ENCODE assay signal across 11 cellular contexts in genomic region chr12:53561590-53561953, GRCh38. TPM values are rescaled to one million over a fixed set of nuclear protein-coding genes. Genes with fewer than 3 reads are reported as not detected.
DNase-seq lines count a peak whose midpoint lies in the region; ATAC-seq and TF ChIP-seq lines count a peak whose summit lies in the region.
"Had no signal": no experiment of that assay in that cellular context is flagged by ENCODE, and none has a peak within 500 bp of the region (broad histone marks: within the 10 kb centered on the region; RNA-seq: fewer than 3 reads in every experiment).

No MANE protein-coding gene starts in this region.

- no peaks in the 10 kb centered on the region for H3K9me3 ChIP-seq in transverse colon
- H3K9me3 ChIP-seq: adrenal gland had no signal

- TF ChIP-seq CTCF in fibroblast of villous mesenchyme (IDR thresholded peaks at IDR 0.05; ENCODE audit: insufficient read depth, low read depth, low read length) (no peak), transverse colon (IDR thresholded peaks at IDR 0.05) (no peak)

- H3K4me1 Mint-ChIP-seq in activated T-cell treated with anti-CD3 and anti-CD28 coated beads, Interleukin-2, amount 50 U/mL, for 72 hours (ENCODE audit: low read depth) = peaks cover 62% of the 10 kb centered on the region
- peaks cover 34% of the 10 kb centered on the region for H3K4me1 Mint-ChIP-seq in T-helper 2 cell treated with Interferon-gamma antibody and Interleukin-4, amounts not matched to agents 5 μg/mL and 100 μg/mL, for 36 hours (ENCODE audit: low read depth)

- peak overlapping the region; percentile 76 for H3K27ac Mint-ChIP-seq in activated T-cell treated with anti-CD3 and anti-CD28 coated beads, Interleukin-2, amount 50 U/mL, for 72 hours
- peak overlapping the region; percentile 33 for H3K27ac Mint-ChIP-seq in T-helper 2 cell treated with Interferon-gamma antibody and Interleukin-4, amounts not matched to agents 5 μg/mL and 100 μg/mL, for 36 hours

- intact Hi-C loops in transverse colon (cut with DNase I; ENCODE audit: low total_unique reads) = no loop called here

- WGBS in transverse colon (ENCODE audit: low coverage in 1 of 2), 2 donors = 15 to 38% methylated on average over 1 of the region's 1 CpG

- no peak for DNase-seq in activated T-cell treated with anti-CD3 and anti-CD28 coated beads, Interleukin-2, amount 50 U/mL, for 72 hours
- DNase-seq in activated T-cell treated with anti-CD3 and anti-CD28 coated beads for 4 hours (no peak), fibroblast of villous mesenchyme (ENCODE audit: low read depth) (peak; percentile 88), transverse colon (no peak), Ammon's horn (ENCODE audit: low spot score) (no peak), DMS114 treated with DMSO at 0.1 percent for 48 hours (lab: John Stamatoyannopoulos, UW; ENCODE audit: unreplicated experiment) (no peak)
- DNase-seq in T-helper 2 cell treated with Interferon-gamma antibody and Interleukin-4, amounts not matched to agents 5 μg/mL and 100 μg/mL, for 36 hours (ENCODE audit: low spot score) = no peak
- no peak for DNase-seq in activated CD4-positive, alpha-beta T cell treated with anti-CD3 and anti-CD28 coated beads for 48 hours
- DNase-seq: adrenal gland had no signal

- no peaks in the 10 kb centered on the region for H3K27me3 Mint-ChIP-seq in activated T-cell treated with anti-CD3 and anti-CD28 coated beads, Interleukin-2, amount 50 U/mL, for 72 hours (ENCODE audit: low read depth)
- H3K27me3 Mint-ChIP-seq in T-helper 2 cell treated with Interferon-gamma antibody and Interleukin-4, amounts not matched to agents 5 μg/mL and 100 μg/mL, for 36 hours (ENCODE audit: low read depth) = no peaks in the 10 kb centered on the region

- H3K27me3 ChIP-seq in transverse colon = no peaks in the 10 kb centered on the region
- H3K27me3 ChIP-seq: adrenal gland had no signal

- H3K27ac ChIP-seq in transverse colon = peak overlapping the region; percentile 11 to 74 (median 62)

- in situ Hi-C loops in transverse colon (cut with MboI; ENCODE audit: low pct_ligation_motif_present in 1 of 4, low pct_unique_long_range_greater_than_20kb in 1 of 4, low sequenced_read_pairs in 3 of 4) = no loop called here

- no peaks in the 10 kb centered on the region for H3K36me3 ChIP-seq in transverse colon
- H3K36me3 ChIP-seq: adrenal gland had no signal

- H3K4me3 ChIP-seq in fibroblast of villous mesenchyme (ENCODE audit: low read depth, low read length) = no peak overlapping the region
- no peak overlapping the region for H3K4me3 ChIP-seq in transverse colon
- H3K4me3 ChIP-seq: adrenal gland had no signal

- H3K4me3 Mint-ChIP-seq in activated T-cell treated with anti-CD3 and anti-CD28 coated beads, Interleukin-2, amount 50 U/mL, for 72 hours = peak overlapping the region; percentile 56 to 62
- H3K4me3 Mint-ChIP-seq in T-helper 2 cell treated with Interferon-gamma antibody and Interleukin-4, amounts not matched to agents 5 μg/mL and 100 μg/mL, for 36 hours = no peak overlapping the region

- no peak for TF ChIP-seq POLR2A in transverse colon (IDR thresholded peaks at IDR 0.05)

- ATAC-seq in activated T-cell treated with anti-CD3 and anti-CD28 coated beads, Interleukin-2, amount 50 U/mL, for 72 hours (replicated peaks in 1 of 2) = peak; percentile 95

- peaks cover 0 to 3% of the 10 kb centered on the region in 2 donors for H3K9me3 Mint-ChIP-seq in activated T-cell treated with anti-CD3 and anti-CD28 coated beads, Interleukin-2, amount 50 U/mL, for 72 hours
- no peaks in the 10 kb centered on the region for H3K9me3 Mint-ChIP-seq in T-helper 2 cell treated with Interferon-gamma antibody and Interleukin-4, amounts not matched to agents 5 μg/mL and 100 μg/mL, for 36 hours

- peaks cover 1 to 5% of the 10 kb centered on the region in 2 donors for H3K36me3 Mint-ChIP-seq in activated T-cell treated with anti-CD3 and anti-CD28 coated beads, Interleukin-2, amount 50 U/mL, for 72 hours (ENCODE audit: insufficient read depth in 2 of 2)
- peaks cover 7% of the 10 kb centered on the region for H3K36me3 Mint-ChIP-seq in T-helper 2 cell treated with Interferon-gamma antibody and Interleukin-4, amounts not matched to agents 5 μg/mL and 100 μg/mL, for 36 hours (ENCODE audit: low read depth)

- peaks cover 18 to 79% (median 41%) of the 10 kb centered on the region in 4 donors for H3K4me1 ChIP-seq in transverse colon

- TF ChIP-seq EP300 in transverse colon (IDR thresholded peaks at IDR 0.05; ENCODE audit: low read depth) = no peak

RNA-seq across cellular contexts. Expression of gene NPFF, which starts 54.3 kb away (rescaled TPM):
- total RNA-seq in activated T-cell treated with anti-CD3 and anti-CD28 coated beads, Interleukin-2, amount 50 U/mL, for 72 hours = 1 to 10 TPM in 1 of 2 donors, not detected in 1; 1.3 TPM
- total RNA-seq in fibroblast of villous mesenchyme = not detected in 2 replicates
- not detected for total RNA-seq in transverse colon
- total RNA-seq: adrenal gland, H1, posterior vena cava had no signal
